ENCODE assay signal across 11 cellular contexts in genomic region chr5:179553875-179554274, GRCh38. TPM values are rescaled to one million over a fixed set of nuclear protein-coding genes. Genes with fewer than 3 reads are reported as not detected.
DNase-seq lines count a peak whose midpoint lies in the region; ATAC-seq, FAIRE-seq and TF ChIP-seq lines count a peak whose summit lies in the region.
"Had no signal": no experiment of that assay in that cellular context is flagged by ENCODE, and none has a peak within 500 bp of the region (broad histone marks: within the 10 kb centered on the region; RNA-seq: fewer than 3 reads in every experiment).

No MANE protein-coding gene starts in this region.

- peaks cover 0 to 6% (median 0%) of the 10 kb centered on the region in 4 experiments; a peak in 1 of 8 replicates for H3K36me3 ChIP-seq in H1 (ENCODE audit: control insufficient read depth in 2 of 4, insufficient read depth in 4 of 4, low read length in 3 of 4)
- H3K36me3 ChIP-seq: vagina had no signal

- H4K91ac ChIP-seq in H1 (replicated peaks; ENCODE audit: insufficient read length, low read length), result no peak overlapping the region

- no peaks in the 10 kb centered on the region for H3K27me3 ChIP-seq in H1 (replicated peaks in 1 of 4; ENCODE audit: control insufficient read depth in 3 of 4, extremely low read depth in 1 of 4, insufficient read depth in 3 of 4, low read length in 3 of 4)
- H3K27me3 ChIP-seq: vagina had no signal

- no peak for TF ChIP-seq CTCF in H1 (IDR thresholded peaks at IDR 0.05; ENCODE audit: control extremely low read depth in 1 of 3, insufficient read depth in 1 of 3, low read depth in 1 of 3, low read length in 3 of 3)

- no peak overlapping the region for H4K8ac ChIP-seq in H1 (ENCODE audit: extremely low read depth, insufficient read depth, low read length)

- H2BK20ac ChIP-seq in H1 (ENCODE audit: low read length), result no peak overlapping the region

- peaks cover 5% of the 10 kb centered on the region for H3K79me1 ChIP-seq in H1 (ENCODE audit: low read depth, low read length)

- H3K14ac ChIP-seq in H1 (ENCODE audit: insufficient read length), result no peak overlapping the region

- no peak overlapping the region for H4K5ac ChIP-seq in H1 (ENCODE audit: insufficient read length, low read depth, low read length)

- no peak for TF ChIP-seq RAD21 in H1 (IDR thresholded peaks at IDR 0.05 in 1 of 2, conservative IDR thresholded peaks at IDR 0.05 in 1 of 2; ENCODE audit: low read depth in 2 of 2, low read length in 2 of 2)

- H3K79me2 ChIP-seq in H1 (ENCODE audit: control insufficient read depth in 1 of 2, insufficient read depth in 2 of 2, low read length in 2 of 2), result peaks cover 8 to 63% of the 10 kb centered on the region in 2 experiments

- H3K9ac ChIP-seq in H1 (replicated peaks in 1 of 4; ENCODE audit: extremely low read depth in 1 of 4, low read depth in 3 of 4, low read length in 3 of 4), result no peak overlapping the region

- POLR2A ChIA-PET in H1 (lab: Charles Lee; ENCODE audit: partially characterized antibody) (interaction anchor here (0.6 to 1.7 kb wide), 3 partner anchors 16 to 356 kb away, joined by 3 to 4 read pairs (median 3); no protein-coding TSS in a partner anchor), HEK293T (lab: Yijun Ruan, JAX) (no interaction called here)

- no peak overlapping the region for H3K4ac ChIP-seq in H1 (replicated peaks; ENCODE audit: insufficient read length, low read depth, low read length)

- peak overlapping the region; percentile 31; the same call in 1 of the 2 replicates for H2BK5ac ChIP-seq in H1 (ENCODE audit: low read depth, low read length)

- DNase-seq in Daoy (ENCODE audit: low read depth) (peak; percentile 75), NCI-H226 (peak; percentile 39), H1 (ENCODE audit: low read depth in 1 of 2, low spot score in 2 of 2) (no peak), non-pigmented ciliary epithelial cell (ENCODE audit: low read depth) (peak; percentile 59), Kasumi-1 (lab: John Stamatoyannopoulos, UW) (no peak), NCI-H146 (lab: John Stamatoyannopoulos, UW) (no peak), HEK293T (ENCODE audit: extremely low spot score) (no peak)
- DNase-seq: stimulated activated CD4-positive, alpha-beta T cell treated with anti-CD3 and anti-CD28 coated beads, Interleukin-4, amount 100 ng/mL, for 24 hours had no signal

- no peak overlapping the region for H3K4me3 ChIP-seq in H1 (ENCODE audit: extremely low read depth in 1 of 4, insufficient read depth in 2 of 4, low read depth in 3 of 4, low read length in 4 of 4)
- H3K4me3 ChIP-seq: lung, vagina had no signal

- H2AFZ ChIP-seq in H1 (ENCODE audit: low read length), result no peak overlapping the region

- peaks cover 0 to 3% of the 10 kb centered on the region in 2 experiments for H4K20me1 ChIP-seq in H1 (replicated peaks in 1 of 2; ENCODE audit: control insufficient read depth in 1 of 2, insufficient read depth in 2 of 2, low read length in 2 of 2)

- no peak overlapping the region for H3K27ac ChIP-seq in H1 (ENCODE audit: low read depth, low read length)
- H3K27ac ChIP-seq: vagina had no signal

- TF ChIP-seq EP300 in H1 (IDR thresholded peaks at IDR 0.05; ENCODE audit: borderline replicate concordance in 1 of 2, low read depth in 2 of 2, low read length in 2 of 2), result no peak

- no peaks in the 10 kb centered on the region; the same call in 1 of the 2 replicates for H3K23me2 ChIP-seq in H1 (ENCODE audit: low read depth, low read length)

- no peak for FAIRE-seq in H1 (lab: Jason Lieb, UNC)

- no peak overlapping the region for H2BK12ac ChIP-seq in H1 (ENCODE audit: low read depth, low read length)

- no peak overlapping the region for H3K56ac ChIP-seq in H1 (replicated peaks; ENCODE audit: insufficient read length, low read depth, low read length)

- no peak overlapping the region for H3K23ac ChIP-seq in H1 (ENCODE audit: insufficient read length)

- CTCF ChIA-PET in H1 (lab: Charles Lee; ENCODE audit: partially characterized antibody) (interaction anchor here (0.7 kb wide), 1 partner anchor 1643 kb away, joined by 3 read pairs; no protein-coding TSS in a partner anchor), HEK293T (lab: Yijun Ruan, JAX) (no interaction called here)

- no peak overlapping the region for H2BK120ac ChIP-seq in H1 (replicated peaks; ENCODE audit: low read depth, low read length)

- ATAC-seq in GM21723 (IDR thresholded peaks at IDR 0.05; ENCODE audit: unreplicated experiment), result no peak

- H3K9me3 ChIP-seq in H1 (ENCODE audit: insufficient read depth in 2 of 2, low read depth in 1 of 2, low read length in 1 of 2), result no peaks in the 10 kb centered on the region
- H3K9me3 ChIP-seq: vagina had no signal

- H3K4me1 ChIP-seq in H1 (replicated peaks in 1 of 4; ENCODE audit: control insufficient read depth in 3 of 4, insufficient read depth in 4 of 4, low read length in 3 of 4), result peaks cover 0 to 7% (median 6%) of the 10 kb centered on the region in 4 experiments; a peak in 6 of 7 replicates

- no peak overlapping the region for H2AK5ac ChIP-seq in H1 (ENCODE audit: low read depth, low read length)

- no peak overlapping the region for H2BK15ac ChIP-seq in H1 (ENCODE audit: low read length)

- H3K4me2 ChIP-seq in H1 (ENCODE audit: insufficient read depth in 1 of 2, low read depth in 2 of 2, low read length in 2 of 2), result no peak overlapping the region

- WGBS in H1 (ENCODE audit: extremely low coverage in 1 of 2, insufficient coverage in 1 of 2, insufficient read length in 1 of 2, insufficient replicate concordance in 2 of 2, low coverage in 1 of 2, low lambda C conversion rate in 2 of 2, missing lambda C conversion rate in 1 of 2), 2 experiments, result 86% methylated on average over 7 of the region's 7 CpGs; no CpG with 5 or more reads in 1 of the 2 experiments

- H3K18ac ChIP-seq in H1 (ENCODE audit: extremely low read depth, low read length), result peak overlapping the region; percentile 6; the same call in 1 of the 2 replicates

- no peak for TF ChIP-seq POLR2A in H1 (IDR thresholded peaks at IDR 0.05; ENCODE audit: control extremely low read depth in 1 of 2, low read depth in 2 of 2, low read length in 2 of 2)

TF ChIP-seq in H1, 55 proteins besides CTCF, POLR2A, EP300 and RAD21 (continues in another document):
- TF ChIP-seq CHD2 (IDR thresholded peaks at IDR 0.05; ENCODE audit: low read length) (no peak), RXRA (IDR thresholded peaks at IDR 0.05; ENCODE audit: insufficient read depth, low read depth, low read length) (no peak), SUZ12 (IDR thresholded peaks at IDR 0.05; ENCODE audit: low read length) (no peak), CTBP2 (IDR thresholded peaks at IDR 0.05; ENCODE audit: borderline replicate concordance, insufficient read depth, insufficient read length, low read length) (no peak), TCF12 (IDR thresholded peaks at IDR 0.05; ENCODE audit: low read depth, low read length) (no peak), SIN3A (conservative IDR thresholded peaks at IDR 0.05 in 1 of 2, IDR thresholded peaks at IDR 0.05 in 1 of 2; ENCODE audit: low read depth in 1 of 2, low read length in 2 of 2) (no peak), RFX5 (IDR thresholded peaks at IDR 0.05; ENCODE audit: borderline replicate concordance, low read depth, low read length) (no peak), ASH2L (IDR thresholded peaks at IDR 0.05; ENCODE audit: low read length) (no peak), SP2 (IDR thresholded peaks at IDR 0.05; ENCODE audit: low read length) (no peak)

TF ChIP-seq in HEK293T, 16 proteins besides CTCF, POLR2A, EP300 and RAD21:
- TF ChIP-seq LEF1 (IDR thresholded peaks at IDR 0.05; ENCODE audit: borderline replicate concordance) (no peak), ARNT (IDR thresholded peaks at IDR 0.05) (no peak), HDGF (IDR thresholded peaks at IDR 0.05; ENCODE audit: borderline replicate concordance) (no peak), SUZ12 (IDR thresholded peaks at IDR 0.05) (no peak), BHLHE40 (IDR thresholded peaks at IDR 0.05; ENCODE audit: borderline replicate concordance) (no peak), CTBP1 (IDR thresholded peaks at IDR 0.05; ENCODE audit: borderline replicate concordance) (no peak), ELF4 (IDR thresholded peaks at IDR 0.05) (no peak), ZNF384 (IDR thresholded peaks at IDR 0.05) (no peak), NFRKB (IDR thresholded peaks at IDR 0.05) (no peak), L3MBTL2 (conservative IDR thresholded peaks at IDR 0.05) (no peak), SP1 (IDR thresholded peaks at IDR 0.05) (no peak), FOXK2 (IDR thresholded peaks at IDR 0.05) (no peak), TARDBP (IDR thresholded peaks at IDR 0.05) (no peak), PKNOX1 (IDR thresholded peaks at IDR 0.05) (no peak), FOXM1 (IDR thresholded peaks at IDR 0.05; ENCODE audit: borderline replicate concordance) (no peak), FOXA1 (IDR thresholded peaks at IDR 0.05) (no peak)

RNA-seq across cellular contexts. Expression of gene RUFY1, which starts 3.5 kb away (rescaled TPM):
- 33.4 and 43.8 TPM in 2 replicates for total RNA-seq in Daoy (2014; rRNA removed; shearing (Covaris generic))
- total RNA-seq in H1 (2021; fragmentation: NEBNext Ultra II Directional; extraction: Animal tissue kit (Norgen Biotek cat#: 25700)), result 29.5 and 31.2 TPM in 2 replicates
- 22.4 and 22.9 TPM in 2 replicates for polyA plus RNA-seq in H1 (2011; rRNA removed)
- 20.4 TPM for polyA plus RNA-seq in H1 (2011; cell fraction: cytosol; rRNA removed)
- polyA plus RNA-seq in H1 (2011; cell fraction: nucleus; rRNA removed), result 35.1 TPM
- polyA plus RNA-seq in H1 (2012, experiment 1 of 2), result 23.3 to 28.3 TPM (median 26.9 TPM) in 4 replicates
- 4.7 TPM for polyA plus RNA-seq in H1 (2012, experiment 2 of 2)
- polyA plus RNA-seq in H1 (2013, experiment 1 of 2), result 15.1 TPM
- 14.0 TPM for polyA plus RNA-seq in H1 (2013, experiment 2 of 2)
- 21.2 and 27.5 TPM in 2 replicates for polyA minus RNA-seq in H1 (2011; rRNA and poly(A)+ RNA removed)
- 28.9 TPM for polyA minus RNA-seq in H1 (2011; cell fraction: cytosol; rRNA and poly(A)+ RNA removed)
- 49.8 TPM for polyA minus RNA-seq in H1 (2011; cell fraction: nucleus; rRNA and poly(A)+ RNA removed)

Comparison
In these comparisons a context has a peak if more than half of its experiments do, and no peak if none do; other contexts are left out.
1. DNase-seq: peak in Daoy (single experiment), NCI-H226 (single experiment) and non-pigmented ciliary epithelial cell (single experiment); none in H1 (0 of 2), Kasumi-1 (0 of 2), NCI-H146 (single experiment) and HEK293T (single experiment).